In genomic region chrX:9180623-9181022, GRCh38 we compare ENCODE assay signal across 23 cellular contexts.
"Had no signal": no experiment of that assay in that cellular context is flagged by ENCODE, and none has a peak within 500 bp of the region (broad histone marks: within the 10 kb centered on the region; RNA-seq: fewer than 3 reads in every experiment).

No MANE protein-coding gene starts in this region.

- H3K27me3 ChIP-seq: sigmoid colon, stomach, vagina had no signal

- H3K27me3 Mint-ChIP-seq: activated CD4-positive, alpha-beta memory T cell treated with anti-CD3 and anti-CD28 coated beads, Interleukin-2, amount 10 ng/mL, durations not matched to agents 7 days and 5 days; activated CD8-positive, alpha-beta memory T cell treated with anti-CD3 and anti-CD28 coated beads, Interleukin-2, amount 10 ng/mL, durations not matched to agents 7 days and 5 days; activated T-helper 17 cell treated with anti-CD3 and anti-CD28 coated beads, Interleukin-2, amount 50 U/mL, for 72 hours had no signal

- H3K4me1 ChIP-seq: left ventricle myocardium inferior, sigmoid colon, stomach, vagina had no signal

- H3K36me3 ChIP-seq: left ventricle myocardium inferior, sigmoid colon, stomach, vagina had no signal

- H3K9me3 Mint-ChIP-seq: activated CD4-positive, alpha-beta memory T cell treated with anti-CD3 and anti-CD28 coated beads, Interleukin-2, amount 10 ng/mL, durations not matched to agents 7 days and 5 days; activated T-helper 17 cell treated with anti-CD3 and anti-CD28 coated beads, Interleukin-2, amount 50 U/mL, for 72 hours; stimulated activated effector memory CD8-positive, alpha-beta T cell treated with anti-CD3 and anti-CD28 coated beads, Interleukin-12 subunit alpha, Interleukin-12 subunit beta, amount 100 ng/mL, for 72 hours had no signal

- H3K4me3 ChIP-seq: dorsolateral prefrontal cortex, left ventricle myocardium inferior, sigmoid colon, stomach, vagina had no signal

- H3K4me3 Mint-ChIP-seq: activated CD4-positive, alpha-beta memory T cell treated with anti-CD3 and anti-CD28 coated beads, Interleukin-2, amount 10 ng/mL, durations not matched to agents 7 days and 5 days; activated CD8-positive, alpha-beta memory T cell treated with anti-CD3 and anti-CD28 coated beads, Interleukin-2, amount 10 ng/mL, durations not matched to agents 7 days and 5 days; activated T-helper 17 cell treated with anti-CD3 and anti-CD28 coated beads, Interleukin-2, amount 50 U/mL, for 72 hours; brain; nephron progenitor cell; stimulated activated effector memory CD8-positive, alpha-beta T cell treated with anti-CD3 and anti-CD28 coated beads, Interleukin-12 subunit alpha, Interleukin-12 subunit beta, amount 100 ng/mL, for 72 hours had no signal

- DNase-seq: activated CD4-positive, alpha-beta memory T cell treated with anti-CD3 and anti-CD28 coated beads, Interleukin-2, amount 10 ng/mL, durations not matched to agents 7 days and 5 days; activated CD4-positive, alpha-beta T cell treated with anti-CD3 and anti-CD28 coated beads for 4 hours; activated CD8-positive, alpha-beta memory T cell treated with anti-CD3 and anti-CD28 coated beads, Interleukin-2, amount 10 ng/mL, durations not matched to agents 7 days and 5 days; activated naive CD4-positive, alpha-beta T cell; caudate nucleus; dorsolateral prefrontal cortex; foreskin fibroblast; hippocampal formation; left ventricle myocardium inferior; mammary epithelial cell; nephron progenitor cell; occipital lobe; posterior cingulate gyrus; sigmoid colon; stimulated activated CD4-positive, alpha-beta T cell treated with anti-CD3 and anti-CD28 coated beads, Interleukin-4, amount 100 ng/mL, for 24 hours; stomach; trophoblast cell had no signal

- ATAC-seq: activated CD8-positive, alpha-beta memory T cell treated with anti-CD3 and anti-CD28 coated beads, Interleukin-2, amount 10 ng/mL, durations not matched to agents 7 days and 5 days; activated T-helper 17 cell treated with anti-CD3 and anti-CD28 coated beads, Interleukin-2, amount 50 U/mL, for 72 hours; stimulated activated effector memory CD8-positive, alpha-beta T cell treated with anti-CD3 and anti-CD28 coated beads, Interleukin-12 subunit alpha, Interleukin-12 subunit beta, amount 100 ng/mL, for 72 hours had no signal

- H3K4me1 Mint-ChIP-seq: activated CD4-positive, alpha-beta memory T cell treated with anti-CD3 and anti-CD28 coated beads, Interleukin-2, amount 10 ng/mL, durations not matched to agents 7 days and 5 days; activated CD8-positive, alpha-beta memory T cell treated with anti-CD3 and anti-CD28 coated beads, Interleukin-2, amount 10 ng/mL, durations not matched to agents 7 days and 5 days; activated T-helper 17 cell treated with anti-CD3 and anti-CD28 coated beads, Interleukin-2, amount 50 U/mL, for 72 hours; brain; stimulated activated effector memory CD8-positive, alpha-beta T cell treated with anti-CD3 and anti-CD28 coated beads, Interleukin-12 subunit alpha, Interleukin-12 subunit beta, amount 100 ng/mL, for 72 hours had no signal

- H3K27ac Mint-ChIP-seq: activated CD4-positive, alpha-beta memory T cell treated with anti-CD3 and anti-CD28 coated beads, Interleukin-2, amount 10 ng/mL, durations not matched to agents 7 days and 5 days; activated CD8-positive, alpha-beta memory T cell treated with anti-CD3 and anti-CD28 coated beads, Interleukin-2, amount 10 ng/mL, durations not matched to agents 7 days and 5 days; activated T-helper 17 cell treated with anti-CD3 and anti-CD28 coated beads, Interleukin-2, amount 50 U/mL, for 72 hours; brain; nephron progenitor cell; stimulated activated effector memory CD8-positive, alpha-beta T cell treated with anti-CD3 and anti-CD28 coated beads, Interleukin-12 subunit alpha, Interleukin-12 subunit beta, amount 100 ng/mL, for 72 hours had no signal

- H3K27ac ChIP-seq: dorsolateral prefrontal cortex, epithelial cell of prostate, left ventricle myocardium inferior, sigmoid colon, stomach, vagina had no signal

- FAIRE-seq: TTC549 had no signal

- H3K9me3 ChIP-seq: sigmoid colon, vagina had no signal

- H3K36me3 Mint-ChIP-seq: activated CD8-positive, alpha-beta memory T cell treated with anti-CD3 and anti-CD28 coated beads, Interleukin-2, amount 10 ng/mL, durations not matched to agents 7 days and 5 days; brain; stimulated activated effector memory CD8-positive, alpha-beta T cell treated with anti-CD3 and anti-CD28 coated beads, Interleukin-12 subunit alpha, Interleukin-12 subunit beta, amount 100 ng/mL, for 72 hours had no signal
